Comparison of ENCODE assay signal across 1 cellular context in genomic region chr15:30393664-30393991, GRCh38.
TF ChIP-seq lines count a peak whose summit lies in the region.

No MANE protein-coding gene starts in this region.

TF ChIP-seq in HEK293, 187 proteins besides CTCF, POLR2A, EP300 and RAD21 (continued from another document):
- TF ChIP-seq, protein P1, sequence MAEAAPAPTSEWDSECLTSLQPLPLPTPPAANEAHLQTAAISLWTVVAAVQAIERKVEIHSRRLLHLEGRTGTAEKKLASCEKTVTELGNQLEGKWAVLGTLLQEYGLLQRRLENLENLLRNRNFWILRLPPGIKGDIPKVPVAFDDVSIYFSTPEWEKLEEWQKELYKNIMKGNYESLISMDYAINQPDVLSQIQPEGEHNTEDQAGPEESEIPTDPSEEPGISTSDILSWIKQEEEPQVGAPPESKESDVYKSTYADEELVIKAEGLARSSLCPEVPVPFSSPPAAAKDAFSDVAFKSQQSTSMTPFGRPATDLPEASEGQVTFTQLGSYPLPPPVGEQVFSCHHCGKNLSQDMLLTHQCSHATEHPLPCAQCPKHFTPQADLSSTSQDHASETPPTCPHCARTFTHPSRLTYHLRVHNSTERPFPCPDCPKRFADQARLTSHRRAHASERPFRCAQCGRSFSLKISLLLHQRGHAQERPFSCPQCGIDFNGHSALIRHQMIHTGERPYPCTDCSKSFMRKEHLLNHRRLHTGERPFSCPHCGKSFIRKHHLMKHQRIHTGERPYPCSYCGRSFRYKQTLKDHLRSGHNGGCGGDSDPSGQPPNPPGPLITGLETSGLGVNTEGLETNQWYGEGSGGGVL (tag by site-specific recombination; IDR thresholded peaks at IDR 0.05): peak; percentile 37; the same call in 1 of the 2 replicates
- TF ChIP-seq KLF7 (tag by site-specific recombination; IDR thresholded peaks at IDR 0.05; ENCODE audit: borderline replicate concordance) (0 out of 2 replicates have a peak, but pooled peaks have one; percentile 47), HIC1 (tag by site-specific recombination; IDR thresholded peaks at IDR 0.05) (0 out of 2 replicates have a peak, but pooled peaks have one; percentile 20), KLF1 (tag by site-specific recombination; IDR thresholded peaks at IDR 0.05) (peak; percentile 34; the same call in 1 of the 2 replicates), KLF9 (tag by site-specific recombination; IDR thresholded peaks at IDR 0.05; ENCODE audit: low read depth) (peak; percentile 62)
- TF ChIP-seq, protein P2, sequence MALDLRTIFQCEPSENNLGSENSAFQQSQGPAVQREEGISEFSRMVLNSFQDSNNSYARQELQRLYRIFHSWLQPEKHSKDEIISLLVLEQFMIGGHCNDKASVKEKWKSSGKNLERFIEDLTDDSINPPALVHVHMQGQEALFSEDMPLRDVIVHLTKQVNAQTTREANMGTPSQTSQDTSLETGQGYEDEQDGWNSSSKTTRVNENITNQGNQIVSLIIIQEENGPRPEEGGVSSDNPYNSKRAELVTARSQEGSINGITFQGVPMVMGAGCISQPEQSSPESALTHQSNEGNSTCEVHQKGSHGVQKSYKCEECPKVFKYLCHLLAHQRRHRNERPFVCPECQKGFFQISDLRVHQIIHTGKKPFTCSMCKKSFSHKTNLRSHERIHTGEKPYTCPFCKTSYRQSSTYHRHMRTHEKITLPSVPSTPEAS (tag by site-specific recombination; IDR thresholded peaks at IDR 0.05): peak; percentile 87
- TF ChIP-seq, protein P3, sequence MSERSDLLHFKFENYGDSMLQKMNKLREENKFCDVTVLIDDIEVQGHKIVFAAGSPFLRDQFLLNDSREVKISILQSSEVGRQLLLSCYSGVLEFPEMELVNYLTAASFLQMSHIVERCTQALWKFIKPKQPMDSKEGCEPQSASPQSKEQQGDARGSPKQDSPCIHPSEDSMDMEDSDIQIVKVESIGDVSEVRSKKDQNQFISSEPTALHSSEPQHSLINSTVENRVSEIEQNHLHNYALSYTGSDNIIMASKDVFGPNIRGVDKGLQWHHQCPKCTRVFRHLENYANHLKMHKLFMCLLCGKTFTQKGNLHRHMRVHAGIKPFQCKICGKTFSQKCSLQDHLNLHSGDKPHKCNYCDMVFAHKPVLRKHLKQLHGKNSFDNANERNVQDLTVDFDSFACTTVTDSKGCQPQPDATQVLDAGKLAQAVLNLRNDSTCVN (tag by site-specific recombination; optimal IDR thresholded peaks at IDR 0.05): peak; percentile 24
